ENCODE assay signal across 8 cellular contexts in genomic region chr3:171187706-171188290, GRCh38.
DNase-seq lines count a peak whose midpoint lies in the region; ATAC-seq and TF ChIP-seq lines count a peak whose summit lies in the region.

No MANE protein-coding gene starts in this region.

- H3K27me3 Mint-ChIP-seq in CD4-positive, alpha-beta T cell: no peaks in the 10 kb centered on the region
- no peaks in the 10 kb centered on the region for H3K27me3 Mint-ChIP-seq in stimulated activated memory B cell treated with anti-CD40 and anti-IgM and Interleukin-4, amounts not matched to agents 10 μg/mL and 1 μg/mL and 100 μg/mL, for 72 hours

- peak; percentile 59 for ATAC-seq in CD4-positive, alpha-beta T cell (ENCODE audit: poor library complexity)
- ATAC-seq in GM18907 (IDR thresholded peaks at IDR 0.05; ENCODE audit: unreplicated experiment): peak; percentile 43
- no peak for ATAC-seq in stimulated activated memory B cell treated with anti-CD40 and anti-IgM and Interleukin-4, amounts not matched to agents 10 μg/mL and 1 μg/mL and 100 μg/mL, for 72 hours

- peaks cover 33% of the 10 kb centered on the region for H3K4me1 Mint-ChIP-seq in CD4-positive, alpha-beta T cell (ENCODE audit: low read depth)
- H3K4me1 Mint-ChIP-seq in stimulated activated memory B cell treated with anti-CD40 and anti-IgM and Interleukin-4, amounts not matched to agents 10 μg/mL and 1 μg/mL and 100 μg/mL, for 72 hours: no peaks in the 10 kb centered on the region

- intact Hi-C loops in CD4-positive, alpha-beta T cell (cut with DNase I, micrococcal nuclease): loop anchor here (1.0 to 10.0 kb wide), 3 partner anchors 267 to 380 kb away; no protein-coding TSS in a partner anchor
- intact Hi-C loops in left ventricle myocardium inferior (cut with micrococcal nuclease): no loop called here

- POLR2A ChIA-PET in CD4-positive, alpha-beta T cell (lab: Charles Lee): interaction anchor here (1.2 kb wide), 1 partner anchor 65 kb away, joined by 3 read pairs; no protein-coding TSS in a partner anchor

- H3K4me3 Mint-ChIP-seq in CD4-positive, alpha-beta T cell: no peak overlapping the region
- no peak overlapping the region for H3K4me3 Mint-ChIP-seq in stimulated activated memory B cell treated with anti-CD40 and anti-IgM and Interleukin-4, amounts not matched to agents 10 μg/mL and 1 μg/mL and 100 μg/mL, for 72 hours

- peak; percentile 70 for TF ChIP-seq CTCF in CD4-positive, alpha-beta T cell (IDR thresholded peaks at IDR 0.05)
- TF ChIP-seq CTCF in VCaP (conservative IDR thresholded peaks at IDR 0.05) (peak; percentile 84), left ventricle myocardium inferior (IDR thresholded peaks at IDR 0.05; ENCODE audit: borderline replicate concordance) (peak; percentile 68)

- H3K36me3 Mint-ChIP-seq in CD4-positive, alpha-beta T cell (ENCODE audit: low read depth): peaks cover 74% of the 10 kb centered on the region
- no peaks in the 10 kb centered on the region for H3K36me3 Mint-ChIP-seq in stimulated activated memory B cell treated with anti-CD40 and anti-IgM and Interleukin-4, amounts not matched to agents 10 μg/mL and 1 μg/mL and 100 μg/mL, for 72 hours

- DNase-seq in CD4-positive, alpha-beta T cell: no peak
- DNase-seq in NCI-H1105 treated with DMSO at 0.1 percent for 48 hours (lab: John Stamatoyannopoulos, UW): peak; percentile 57
- no peak for DNase-seq in left ventricle myocardium inferior
- peak; percentile 74 for DNase-seq in superior temporal gyrus (ENCODE audit: extremely low spot score)
- DNase-seq in HK-2 (ENCODE audit: unreplicated experiment): no peak

- H3K9me3 Mint-ChIP-seq in CD4-positive, alpha-beta T cell: no peaks in the 10 kb centered on the region
- H3K9me3 Mint-ChIP-seq in stimulated activated memory B cell treated with anti-CD40 and anti-IgM and Interleukin-4, amounts not matched to agents 10 μg/mL and 1 μg/mL and 100 μg/mL, for 72 hours: no peaks in the 10 kb centered on the region

- H3K4me3 ChIP-seq in left ventricle myocardium inferior: no peak overlapping the region

- H3K27ac Mint-ChIP-seq in CD4-positive, alpha-beta T cell: no peak overlapping the region
- H3K27ac Mint-ChIP-seq in stimulated activated memory B cell treated with anti-CD40 and anti-IgM and Interleukin-4, amounts not matched to agents 10 μg/mL and 1 μg/mL and 100 μg/mL, for 72 hours: no peak overlapping the region

- H3K27ac ChIP-seq in CD4-positive, alpha-beta T cell (ENCODE audit: low read depth, low read length): no peak overlapping the region
- H3K27ac ChIP-seq in VCaP: no peak overlapping the region
- no peak overlapping the region for H3K27ac ChIP-seq in left ventricle myocardium inferior (replicated peaks)

- H3K4me1 ChIP-seq in left ventricle myocardium inferior: peaks cover 47% of the 10 kb centered on the region

- CTCF ChIA-PET in CD4-positive, alpha-beta T cell (lab: Charles Lee): interaction anchor here (1.4 kb wide), 1 partner anchor 65 kb away, joined by 3 read pairs; no protein-coding TSS in a partner anchor

- H3K27me3 ChIP-seq in CD4-positive, alpha-beta T cell (ENCODE audit: control insufficient read depth, insufficient read depth, low read length): no peaks in the 10 kb centered on the region
- H3K27me3 ChIP-seq in left ventricle myocardium inferior (ENCODE audit: low read depth): no peaks in the 10 kb centered on the region

- no peaks in the 10 kb centered on the region for H3K36me3 ChIP-seq in left ventricle myocardium inferior

- H3K9me3 ChIP-seq in CD4-positive, alpha-beta T cell (ENCODE audit: control insufficient read depth, low read length): no peaks in the 10 kb centered on the region
- H3K9me3 ChIP-seq in left ventricle myocardium inferior (replicated peaks): no peaks in the 10 kb centered on the region

Comparison
In these comparisons a context has a peak if more than half of its experiments do, and no peak if none do; other contexts are left out.
1. DNase-seq: peak in NCI-H1105 treated with DMSO at 0.1 percent for 48 hours (single experiment) and superior temporal gyrus (single experiment); none in CD4-positive, alpha-beta T cell (0 of 10), left ventricle myocardium inferior (single experiment) and HK-2 (single experiment).
2. Peak in every context shown above with its lines, with median percentiles within 50 percentile points of each other: CTCF ChIP-seq.